26 cellular contexts compared by ENCODE assay signal in the genomic region with DNA sequence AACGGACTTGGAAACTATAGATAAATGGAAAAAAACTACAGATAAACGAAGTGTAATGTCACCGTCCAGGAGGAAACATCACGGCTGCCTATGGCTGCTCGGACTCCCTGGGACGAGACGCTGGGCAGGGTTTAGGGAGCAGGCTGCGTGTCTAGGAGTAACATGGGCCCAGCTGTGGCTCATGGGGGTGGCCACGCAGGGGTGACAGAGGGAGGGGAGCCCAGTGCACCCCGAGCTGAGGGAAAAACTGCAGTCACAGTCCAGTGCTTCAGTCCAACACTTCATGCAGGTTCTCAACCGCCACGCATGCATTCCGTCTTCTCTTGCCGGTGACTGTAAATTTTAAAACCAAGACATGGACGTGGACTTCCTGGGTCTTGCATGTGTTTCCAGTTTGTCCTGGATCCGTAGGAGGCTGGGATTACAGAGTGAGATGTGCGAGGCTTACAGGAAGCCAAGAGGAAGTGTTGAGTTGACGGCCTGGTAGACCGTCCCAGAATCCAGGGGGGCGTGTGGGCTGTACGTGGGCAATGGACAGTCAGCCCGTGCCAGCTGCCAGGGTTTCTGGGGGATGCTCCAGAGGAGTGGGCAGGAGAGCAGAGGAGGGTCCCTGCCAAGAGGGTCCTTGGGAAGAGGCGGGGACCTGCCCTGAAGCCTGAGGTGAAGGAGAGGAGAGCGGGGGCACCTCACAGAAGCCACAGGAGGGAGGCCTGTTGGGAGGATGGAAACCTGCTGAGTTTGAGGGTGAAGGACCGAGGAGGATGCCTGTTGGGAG.
"Had no signal": no experiment of that assay in that cellular context is flagged by ENCODE, and none has a peak within 500 bp of the region (broad histone marks: within the 10 kb centered on the region; RNA-seq: fewer than 3 reads in every experiment).

No MANE protein-coding gene starts in this region.

- H3K27ac Mint-ChIP-seq: naive B cell; natural killer cell treated with Interleukin-12 subunit alpha and Interleukin-12 subunit beta and Interleukin-15 and Interleukin-18, amount 100 ng/mL, for 72 hours; stimulated activated effector memory CD8-positive, alpha-beta T cell treated with anti-CD3 and anti-CD28 coated beads, Interleukin-12 subunit alpha, Interleukin-12 subunit beta, amount 100 ng/mL, for 72 hours had no signal

- H3K4me1 ChIP-seq: gastroesophageal sphincter, heart right ventricle, left lung, lower lobe of right lung, pancreas, right lobe of liver, stomach, thyroid gland, vagina had no signal

- DNase-seq: cerebellar nuclear complex; effector CD4-positive, alpha-beta T cell; foreskin fibroblast; heart right ventricle; hippocampal formation; left cardiac atrium; left lung; lower lobe of right lung; naive B cell; pancreas; right lobe of liver; stimulated activated CD4-positive, alpha-beta T cell treated with anti-CD3 and anti-CD28 coated beads, Interleukin-2, amount 100 ng/mL, for 24 hours; stimulated activated CD4-positive, alpha-beta T cell treated with anti-CD3 and anti-CD28 coated beads, Interleukin-4, amount 100 ng/mL, for 24 hours; stimulated activated naive CD4-positive, alpha-beta T cell treated with Interleukin-2 at 50 U/mL for 16 hours; stomach; thyroid gland; trophoblast cell had no signal

- H3K4me1 Mint-ChIP-seq: naive B cell; stimulated activated effector memory CD8-positive, alpha-beta T cell treated with anti-CD3 and anti-CD28 coated beads, Interleukin-12 subunit alpha, Interleukin-12 subunit beta, amount 100 ng/mL, for 72 hours had no signal

- H3K36me3 ChIP-seq: gastroesophageal sphincter, heart right ventricle, left lung, lower lobe of right lung, neutrophil, pancreas, right lobe of liver, stomach, thyroid gland, vagina had no signal

- ATAC-seq: esophagus mucosa; gastroesophageal sphincter; heart right ventricle; left cardiac atrium; left lung; lower lobe of right lung; pancreas; right lobe of liver; stimulated activated effector memory CD8-positive, alpha-beta T cell treated with anti-CD3 and anti-CD28 coated beads, Interleukin-12 subunit alpha, Interleukin-12 subunit beta, amount 100 ng/mL, for 72 hours had no signal

- H3K36me3 Mint-ChIP-seq: naive B cell; natural killer cell treated with Interleukin-12 subunit alpha and Interleukin-12 subunit beta and Interleukin-15 and Interleukin-18, amount 100 ng/mL, for 72 hours; stimulated activated effector memory CD8-positive, alpha-beta T cell treated with anti-CD3 and anti-CD28 coated beads, Interleukin-12 subunit alpha, Interleukin-12 subunit beta, amount 100 ng/mL, for 72 hours had no signal

- H3K4me2 ChIP-seq: smooth muscle cell had no signal

- H3K27ac ChIP-seq: dorsolateral prefrontal cortex, epithelial cell of prostate, gastroesophageal sphincter, heart right ventricle, left lung, lower lobe of right lung, neutrophil, pancreas, right lobe of liver, stomach, thyroid gland, vagina had no signal

- H3K27me3 ChIP-seq: pancreas, thyroid gland, vagina had no signal

- H3K4me3 Mint-ChIP-seq: natural killer cell treated with Interleukin-12 subunit alpha and Interleukin-12 subunit beta and Interleukin-15 and Interleukin-18, amount 100 ng/mL, for 72 hours; stimulated activated effector memory CD8-positive, alpha-beta T cell treated with anti-CD3 and anti-CD28 coated beads, Interleukin-12 subunit alpha, Interleukin-12 subunit beta, amount 100 ng/mL, for 72 hours had no signal

- H3K9me3 Mint-ChIP-seq: natural killer cell treated with Interleukin-12 subunit alpha and Interleukin-12 subunit beta and Interleukin-15 and Interleukin-18, amount 100 ng/mL, for 72 hours; stimulated activated effector memory CD8-positive, alpha-beta T cell treated with anti-CD3 and anti-CD28 coated beads, Interleukin-12 subunit alpha, Interleukin-12 subunit beta, amount 100 ng/mL, for 72 hours had no signal

- H3K9me3 ChIP-seq: gastroesophageal sphincter, heart right ventricle, left lung, lower lobe of right lung, neutrophil, pancreas, right lobe of liver, stomach, thyroid gland, vagina had no signal

- H3K4me3 ChIP-seq: dorsolateral prefrontal cortex, gastroesophageal sphincter, heart right ventricle, left lung, lower lobe of right lung, pancreas, right lobe of liver, smooth muscle cell, stomach, thyroid gland, vagina had no signal
